ENCODE assay signal across 8 cellular contexts in genomic region chr12:111298583-111299436, GRCh38.
DNase-seq lines count a peak whose midpoint lies in the region; ATAC-seq and TF ChIP-seq lines count a peak whose summit lies in the region.

No MANE protein-coding gene starts in this region.

- H3K9me2 ChIP-seq in DOHH2 (replicated peaks; ENCODE audit: control insufficient read depth, low read length), result no peaks in the 10 kb centered on the region

- no peaks in the 10 kb centered on the region for H3K27me3 ChIP-seq in DOHH2 (ENCODE audit: control insufficient read depth, low read length)

- H3K79me2 ChIP-seq in DOHH2 (ENCODE audit: control insufficient read depth, low read length), result no peaks in the 10 kb centered on the region

- DNase-seq in SW480 (ENCODE audit: low spot score) (peak; percentile 46), astrocyte of the spinal cord (ENCODE audit: low read depth, low spot score) (peak; percentile 43), iPS-NIHi11 (ENCODE audit: low spot score) (peak; percentile 89)
- DNase-seq in stimulated activated CD4-positive, alpha-beta T cell treated with anti-CD3 and anti-CD28 coated beads, Interleukin-1b, Interleukin-23, amount 100 ng/mL, for 4 hours (ENCODE audit: low read depth in 2 of 2), result peak; percentile 29 to 50

- TF ChIP-seq CTCF in DOHH2 (IDR thresholded peaks at IDR 0.05; ENCODE audit: low read depth, low read length, poor library complexity, severe bottlenecking) (peak; percentile 93), astrocyte of the spinal cord (IDR thresholded peaks at IDR 0.05; ENCODE audit: low read depth, low read length) (peak; percentile 92)

- H3K4me1 ChIP-seq in DOHH2 (ENCODE audit: control insufficient read depth, low read length), result no peaks in the 10 kb centered on the region

- no peaks in the 10 kb centered on the region for H3F3A ChIP-seq in DOHH2 (ENCODE audit: control insufficient read depth, insufficient read depth)

- H3K9me3 ChIP-seq in DOHH2 (ENCODE audit: control insufficient read depth, insufficient read depth, low read length), result peaks cover 3% of the 10 kb centered on the region

- H3K4me3 ChIP-seq in DOHH2 (ENCODE audit: low read length), result no peak overlapping the region
- H3K4me3 ChIP-seq in astrocyte of the spinal cord (ENCODE audit: low read depth, low read length), result no peak overlapping the region

- H3K4me2 ChIP-seq in DOHH2 (ENCODE audit: low read length), result no peak overlapping the region

- H3K27ac ChIP-seq in DOHH2 (ENCODE audit: low read depth, low read length), result no peak overlapping the region

- no peak for TF ChIP-seq EP300 in Ishikawa (IDR thresholded peaks at IDR 0.05; ENCODE audit: borderline replicate concordance)

- ATAC-seq in HG03439 (IDR thresholded peaks at IDR 0.05; ENCODE audit: unreplicated experiment), result no peak
- ATAC-seq in GM19463 (IDR thresholded peaks at IDR 0.05; ENCODE audit: unreplicated experiment), result no peak

- in situ Hi-C loops in astrocyte of the spinal cord (cut with HindIII; ENCODE audit: low sequenced_read_pairs), result no loop called here

- no peaks in the 10 kb centered on the region for H3K36me3 ChIP-seq in DOHH2 (ENCODE audit: control insufficient read depth, low read length)

- H4K20me1 ChIP-seq in DOHH2 (ENCODE audit: control insufficient read depth, insufficient read depth, low read depth, low read length), result no peaks in the 10 kb centered on the region

- TF ChIP-seq RAD21 in Ishikawa (IDR thresholded peaks at IDR 0.05; ENCODE audit: low read depth), result peak; percentile 72

TF ChIP-seq in Ishikawa, 13 proteins besides CTCF, POLR2A, EP300 and RAD21:
- TF ChIP-seq ZBTB7A (IDR thresholded peaks at IDR 0.05; ENCODE audit: low read depth), result 0 out of 2 replicates have a peak, but pooled peaks have one; percentile 26
- no peak for TF ChIP-seq CREB1 (IDR thresholded peaks at IDR 0.05; ENCODE audit: low read depth)
